7 cellular contexts compared by ENCODE assay signal in the genomic region with DNA sequence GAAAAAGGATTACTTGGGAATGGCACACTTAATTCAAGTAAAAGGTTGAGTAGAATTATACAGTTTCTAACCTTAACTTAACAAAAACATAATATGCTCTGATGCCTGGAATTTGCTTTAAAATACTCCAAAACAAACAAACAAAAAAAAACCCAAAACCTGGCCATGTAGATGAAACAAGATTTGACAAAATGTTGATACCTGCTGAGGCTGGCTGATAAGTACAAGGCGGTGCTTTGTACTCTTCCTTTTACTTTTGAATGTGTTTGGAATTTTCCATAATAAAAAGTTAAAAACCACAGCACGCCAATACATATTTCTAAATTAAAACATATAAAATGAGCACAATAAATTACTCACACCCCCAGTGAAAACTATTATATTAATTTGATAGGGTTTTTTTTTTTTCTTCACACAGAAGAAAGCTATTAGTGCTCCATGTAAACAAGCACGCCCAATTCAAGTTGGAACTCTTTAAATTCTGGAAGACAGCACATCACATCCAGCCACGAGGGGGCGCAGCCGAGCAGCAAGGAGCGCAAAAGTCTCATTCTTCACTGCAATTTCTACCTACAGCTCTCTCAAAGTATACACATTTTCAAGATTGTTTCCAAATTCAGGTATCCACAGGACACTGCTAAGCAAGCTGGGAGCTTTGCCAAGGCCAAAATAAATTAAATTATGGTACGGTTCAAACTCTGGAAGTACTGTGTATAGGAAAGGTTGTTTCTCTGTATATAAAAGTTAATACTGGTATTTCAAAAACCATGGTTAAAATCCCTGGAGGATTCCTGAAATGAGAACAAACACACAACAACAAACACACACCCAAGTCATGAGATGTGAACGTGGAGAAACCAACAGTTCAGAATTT. TPM values are rescaled to one million over a fixed set of nuclear protein-coding genes. Genes with fewer than 3 reads are reported as not detected.
DNase-seq lines count a peak whose midpoint lies in the region; ATAC-seq, FAIRE-seq and TF ChIP-seq lines count a peak whose summit lies in the region.

No MANE protein-coding gene starts in this region.

- no peaks in the 10 kb centered on the region for H3K27me3 Mint-ChIP-seq in activated B cell treated with CpG ODN at 0.5 μM for 24 hours

- no peaks in the 10 kb centered on the region for H3K27me3 ChIP-seq in left lung

- DNase-seq in GM18507 (ENCODE audit: extremely low spot score, insufficient read length, low read depth) (no peak), NCI-H2171 treated with DMSO at 0.1 percent for 48 hours (lab: John Stamatoyannopoulos, UW) (peak; percentile 79), activated B cell treated with CpG ODN at 0.5 μM for 24 hours (peak; percentile 80), cardiac fibroblast (ENCODE audit: low read depth in 2 of 2) (peak; percentile 85 to 87), left lung (peak; percentile 81 to 95)
- peak; percentile 91 for DNase-seq in stimulated activated CD4-positive, alpha-beta T cell treated with anti-CD3 and anti-CD28 coated beads, Interleukin-4, amount 100 ng/mL, for 1 hour

- POLR2A ChIA-PET in activated B cell treated with CpG ODN at 0.5 μM for 24 hours (lab: Charles Lee) = interaction anchor here (0.6 to 15.4 kb wide), 16 partner anchors 9 to 269 kb away, joined by 3 to 439 read pairs (median 4); a partner anchor contains a TSS

- H3K9me3 ChIP-seq in left lung = no peaks in the 10 kb centered on the region

- H3K9me3 Mint-ChIP-seq in activated B cell treated with CpG ODN at 0.5 μM for 24 hours = no peaks in the 10 kb centered on the region

- no peak overlapping the region for H3K4me3 ChIP-seq in cardiac fibroblast (replicated peaks in 1 of 2; ENCODE audit: low read depth in 2 of 2, low read length in 2 of 2)
- no peak overlapping the region for H3K4me3 ChIP-seq in left lung

- peaks cover 17 to 81% of the 10 kb centered on the region in 2 donors for H3K4me1 ChIP-seq in left lung

- no peak for ATAC-seq in activated B cell treated with CpG ODN at 0.5 μM for 24 hours (ENCODE audit: low read depth)
- ATAC-seq in left lung = peak; percentile 52
- ATAC-seq in HG03196 (IDR thresholded peaks at IDR 0.05; ENCODE audit: unreplicated experiment) = no peak

- no peak for TF ChIP-seq CTCF in activated B cell treated with CpG ODN at 0.5 μM for 24 hours (IDR thresholded peaks at IDR 0.05)
- TF ChIP-seq CTCF in cardiac fibroblast (IDR thresholded peaks at IDR 0.05; ENCODE audit: low read depth, low read length) = peak; percentile 90
- peak; percentile 84 to 97 for TF ChIP-seq CTCF in left lung (IDR thresholded peaks at IDR 0.05)

- FAIRE-seq in GM18507 (lab: Jason Lieb, UNC) = peak; percentile 88

- peaks cover 94% of the 10 kb centered on the region for H3K4me1 Mint-ChIP-seq in activated B cell treated with CpG ODN at 0.5 μM for 24 hours

- no peaks in the 10 kb centered on the region for H3K36me3 ChIP-seq in left lung

- peak overlapping the region; percentile 35 for H3K4me3 Mint-ChIP-seq in activated B cell treated with CpG ODN at 0.5 μM for 24 hours

- CTCF ChIA-PET in activated B cell treated with CpG ODN at 0.5 μM for 24 hours (lab: Charles Lee) = interaction anchor here (0.6 to 6.9 kb wide), 38 partner anchors 7 to 364 kb away, joined by 3 to 69 read pairs (median 6); a partner anchor contains a TSS

- peak overlapping the region; percentile 69 for H3K27ac Mint-ChIP-seq in activated B cell treated with CpG ODN at 0.5 μM for 24 hours

- H3K27ac ChIP-seq in left lung = peak overlapping the region in 1 of 2 donors; percentile 94

- peaks cover 7% of the 10 kb centered on the region for H3K36me3 Mint-ChIP-seq in activated B cell treated with CpG ODN at 0.5 μM for 24 hours (ENCODE audit: low read depth)

- intact Hi-C loops in activated B cell treated with CpG ODN at 0.5 μM for 24 hours (cut with micrococcal nuclease) (loop anchor here (1.0 to 2.0 kb wide), 7 partner anchors 15 to 219 kb away; no protein-coding TSS in a partner anchor), left lung (cut with DNase I) (loop anchor here in 1 of 2 donors (2.0 kb wide), 1 partner anchor 219 kb away; no protein-coding TSS in a partner anchor)

RNA-seq across cellular contexts. Expression of a gene that starts 7.5 kb away (rescaled TPM):
- 45.6 and 47.3 TPM in 2 replicates for total RNA-seq in activated B cell treated with CpG ODN at 0.5 μM for 24 hours
- total RNA-seq in left lung = 10 to 100 TPM; 17.9 to 18.4 TPM
